9 cellular contexts compared by ENCODE assay signal in genomic region chr20:50335105-50335504, GRCh38.
A peak's percentile ranks its signal among the peaks of the same experiment; 100 is the strongest.
DNase-seq lines count a peak whose midpoint lies in the region; ATAC-seq, FAIRE-seq and TF ChIP-seq lines count a peak whose summit lies in the region.
"Had no signal": no experiment of that assay in that cellular context is flagged by ENCODE, and none has a peak within 500 bp of the region (broad histone marks: within the 10 kb centered on the region; RNA-seq: fewer than 3 reads in every experiment).

No MANE protein-coding gene starts in this region.

- no peak for FAIRE-seq in RCC 7860 (lab: Jason Lieb, UNC)

- H3K36me3 ChIP-seq in thyroid gland = no peaks in the 10 kb centered on the region

- DNase-seq in DMS 273 treated with DMSO at 0.1 percent for 48 hours (lab: John Stamatoyannopoulos, UW) = peak; percentile 66
- peak; percentile 67 for DNase-seq in Jurkat, Clone E6-1 (ENCODE audit: low read depth, low spot score)
- DNase-seq in RCC 7860 (ENCODE audit: low spot score) = peak; percentile 24
- peak; percentile 62 for DNase-seq in fibroblast of mammary gland (ENCODE audit: low read depth)
- DNase-seq in thyroid gland = peak; percentile 60 to 65

- ATAC-seq in GM19397 (IDR thresholded peaks at IDR 0.05; ENCODE audit: unreplicated experiment) = no peak
- no peak for ATAC-seq in HG03469 (IDR thresholded peaks at IDR 0.05; ENCODE audit: unreplicated experiment)
- ATAC-seq in HG03520 (IDR thresholded peaks at IDR 0.05; ENCODE audit: unreplicated experiment) = no peak

- TF ChIP-seq CTCF in fibroblast of mammary gland (conservative IDR thresholded peaks at IDR 0.05; ENCODE audit: control insufficient read depth, insufficient read depth, low read depth, low read length) (no peak), thyroid gland (IDR thresholded peaks at IDR 0.05) (no peak)

- H3K27me3 ChIP-seq in thyroid gland = no peaks in the 10 kb centered on the region

- peak overlapping the region in 1 of 3 donors; percentile 87 for H3K27ac ChIP-seq in thyroid gland
- H3K27ac ChIP-seq: parathyroid adenoma had no signal

- no peaks in the 10 kb centered on the region for H3K9me3 ChIP-seq in thyroid gland

- peak in 1 of 2 donors; percentile 48 for TF ChIP-seq POLR2A in thyroid gland (IDR thresholded peaks at IDR 0.05)

- 20 to 30% methylated on average over 2 of the region's 2 CpGs for WGBS in thyroid gland, 2 donors

- H3K4me1 ChIP-seq in thyroid gland = peaks cover 35 to 73% of the 10 kb centered on the region in 2 donors
- H3K4me1 ChIP-seq: parathyroid adenoma had no signal

- intact Hi-C loops in thyroid gland (cut with DNase I) = no loop called here

- no peak overlapping the region for H3K4me3 ChIP-seq in Jurkat, Clone E6-1 (ENCODE audit: low read length)
- H3K4me3 ChIP-seq in fibroblast of mammary gland (ENCODE audit: control insufficient read depth, low read depth, low read length) = no peak overlapping the region
- no peak overlapping the region for H3K4me3 ChIP-seq in thyroid gland (replicated peaks in 1 of 3)
